Comparison of ENCODE assay signal across 8 cellular contexts in the genomic region with DNA sequence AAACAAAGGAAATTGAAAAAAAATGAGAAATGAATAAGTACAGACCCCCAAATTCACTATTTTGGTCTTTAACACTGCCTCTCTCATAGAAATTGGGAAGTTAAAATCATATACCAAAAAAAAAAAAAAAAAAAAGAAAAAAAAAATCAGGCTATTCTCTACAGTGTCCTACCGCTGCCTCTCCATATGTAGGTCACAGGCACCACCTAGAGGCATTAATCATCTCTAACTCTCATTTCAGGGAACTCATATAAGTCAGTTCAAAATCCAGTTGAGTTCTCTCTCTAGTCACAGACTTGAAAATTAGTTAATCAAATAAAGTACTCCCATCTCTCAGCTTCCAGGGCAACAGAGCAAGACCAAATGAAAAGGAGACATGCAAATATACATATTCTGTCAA. TPM values are rescaled to one million over a fixed set of nuclear protein-coding genes. Genes with fewer than 3 reads are reported as not detected.
DNase-seq lines count a peak whose midpoint lies in the region; ATAC-seq and TF ChIP-seq lines count a peak whose summit lies in the region.

No MANE protein-coding gene starts in this region.

- TF ChIP-seq RAD21 in Ishikawa (IDR thresholded peaks at IDR 0.05; ENCODE audit: low read depth) = peak; percentile 70

- TF ChIP-seq EP300 in Ishikawa (IDR thresholded peaks at IDR 0.05; ENCODE audit: borderline replicate concordance) = no peak
- TF ChIP-seq EP300 in suprapubic skin (IDR thresholded peaks at IDR 0.05) = no peak

- no peak for DNase-seq in CD4-positive, alpha-beta T cell
- DNase-seq in adipocyte (ENCODE audit: low read depth) (peak; percentile 79), lung microvascular endothelial cell (ENCODE audit: low read depth in 2 of 2) (peak; percentile 53 to 84), suprapubic skin (ENCODE audit: low spot score in 2 of 2) (no peak)
- DNase-seq in activated CD4-positive, alpha-beta T cell treated with anti-CD3 and anti-CD28 coated beads for 4 hours = no peak
- DNase-seq in activated CD8-positive, alpha-beta memory T cell treated with anti-CD3 and anti-CD28 coated beads, Interleukin-2, amount 10 ng/mL, durations not matched to agents 7 days and 5 days = no peak

- no peaks in the 10 kb centered on the region for H3K36me3 Mint-ChIP-seq in CD4-positive, alpha-beta T cell (ENCODE audit: low read depth)
- H3K36me3 Mint-ChIP-seq in activated CD8-positive, alpha-beta memory T cell treated with anti-CD3 and anti-CD28 coated beads, Interleukin-2, amount 10 ng/mL, durations not matched to agents 7 days and 5 days = no peaks in the 10 kb centered on the region

- no peaks in the 10 kb centered on the region for H3K27me3 ChIP-seq in CD4-positive, alpha-beta T cell (ENCODE audit: control insufficient read depth, insufficient read depth, low read length)
- peaks cover 4% of the 10 kb centered on the region for H3K27me3 ChIP-seq in adipocyte (replicated peaks; ENCODE audit: control insufficient read depth, insufficient read depth, low read length)
- H3K27me3 ChIP-seq in suprapubic skin = no peaks in the 10 kb centered on the region

- ATAC-seq in CD4-positive, alpha-beta T cell (ENCODE audit: poor library complexity) = no peak
- ATAC-seq in GM18909 (IDR thresholded peaks at IDR 0.05; ENCODE audit: poor library complexity, unreplicated experiment) = peak; percentile 78
- no peak for ATAC-seq in activated CD8-positive, alpha-beta memory T cell treated with anti-CD3 and anti-CD28 coated beads, Interleukin-2, amount 10 ng/mL, durations not matched to agents 7 days and 5 days

- intact Hi-C loops in CD4-positive, alpha-beta T cell (cut with DNase I, micrococcal nuclease) = loop anchor here in 1 of 2 experiments (10.0 kb wide), 1 partner anchor 317 kb away; no protein-coding TSS in a partner anchor

- H3K36me3 ChIP-seq in adipocyte (ENCODE audit: control insufficient read depth, insufficient read depth, low read length, severe bottlenecking) (no peaks in the 10 kb centered on the region), suprapubic skin (no peaks in the 10 kb centered on the region)

- no peak overlapping the region for H3K4me3 ChIP-seq in adipocyte (ENCODE audit: low read length)
- no peak overlapping the region for H3K4me3 ChIP-seq in suprapubic skin

- TF ChIP-seq CTCF in CD4-positive, alpha-beta T cell (IDR thresholded peaks at IDR 0.05) = peak; percentile 14
- no peak for TF ChIP-seq CTCF in suprapubic skin (IDR thresholded peaks at IDR 0.05)

- CTCF ChIA-PET in CD4-positive, alpha-beta T cell (lab: Charles Lee) = no interaction called here
- CTCF ChIA-PET in activated CD8-positive, alpha-beta memory T cell treated with anti-CD3 and anti-CD28 coated beads, Interleukin-2, amount 10 ng/mL, durations not matched to agents 7 days and 5 days (lab: Charles Lee) = interaction anchor here (0.7 to 0.9 kb wide), 2 partner anchors 22 to 118 kb away, joined by 3 to 4 read pairs; no protein-coding TSS in a partner anchor

- WGBS in suprapubic skin = 10% methylated on average over 1 of the region's 1 CpG

- no peak for TF ChIP-seq POLR2A in suprapubic skin (IDR thresholded peaks at IDR 0.05)

- POLR2A ChIA-PET in CD4-positive, alpha-beta T cell (lab: Charles Lee) = no interaction called here

- H3K4me3 Mint-ChIP-seq in CD4-positive, alpha-beta T cell = no peak overlapping the region
- H3K4me3 Mint-ChIP-seq in activated CD8-positive, alpha-beta memory T cell treated with anti-CD3 and anti-CD28 coated beads, Interleukin-2, amount 10 ng/mL, durations not matched to agents 7 days and 5 days = no peak overlapping the region

- no peaks in the 10 kb centered on the region for H3K27me3 Mint-ChIP-seq in CD4-positive, alpha-beta T cell
- peaks cover 13% of the 10 kb centered on the region for H3K27me3 Mint-ChIP-seq in activated CD8-positive, alpha-beta memory T cell treated with anti-CD3 and anti-CD28 coated beads, Interleukin-2, amount 10 ng/mL, durations not matched to agents 7 days and 5 days

- no peaks in the 10 kb centered on the region for H3K9me3 ChIP-seq in CD4-positive, alpha-beta T cell (ENCODE audit: control insufficient read depth, low read length)
- no peaks in the 10 kb centered on the region for H3K9me3 ChIP-seq in adipocyte (ENCODE audit: control insufficient read depth, low read length)
- no peaks in the 10 kb centered on the region for H3K9me3 ChIP-seq in suprapubic skin

- H3K4me1 ChIP-seq in adipocyte (ENCODE audit: control insufficient read depth, insufficient read depth, low read length) = no peaks in the 10 kb centered on the region
- no peaks in the 10 kb centered on the region for H3K4me1 ChIP-seq in suprapubic skin

- H3K27ac Mint-ChIP-seq in CD4-positive, alpha-beta T cell = no peak overlapping the region
- no peak overlapping the region for H3K27ac Mint-ChIP-seq in activated CD8-positive, alpha-beta memory T cell treated with anti-CD3 and anti-CD28 coated beads, Interleukin-2, amount 10 ng/mL, durations not matched to agents 7 days and 5 days

- no peak overlapping the region for H3K27ac ChIP-seq in CD4-positive, alpha-beta T cell (ENCODE audit: low read depth, low read length)
- no peak overlapping the region for H3K27ac ChIP-seq in suprapubic skin

- no peaks in the 10 kb centered on the region for H3K9me3 Mint-ChIP-seq in CD4-positive, alpha-beta T cell
- H3K9me3 Mint-ChIP-seq in activated CD8-positive, alpha-beta memory T cell treated with anti-CD3 and anti-CD28 coated beads, Interleukin-2, amount 10 ng/mL, durations not matched to agents 7 days and 5 days (ENCODE audit: low read depth) = no peaks in the 10 kb centered on the region

- no peak overlapping the region for H3K9ac ChIP-seq in adipocyte (ENCODE audit: low read length)

- H3K4me1 Mint-ChIP-seq in CD4-positive, alpha-beta T cell (ENCODE audit: low read depth) = no peaks in the 10 kb centered on the region
- H3K4me1 Mint-ChIP-seq in activated CD8-positive, alpha-beta memory T cell treated with anti-CD3 and anti-CD28 coated beads, Interleukin-2, amount 10 ng/mL, durations not matched to agents 7 days and 5 days = no peaks in the 10 kb centered on the region

TF ChIP-seq in Ishikawa, 13 proteins besides CTCF, POLR2A, EP300 and RAD21:
- TF ChIP-seq, protein P1, sequence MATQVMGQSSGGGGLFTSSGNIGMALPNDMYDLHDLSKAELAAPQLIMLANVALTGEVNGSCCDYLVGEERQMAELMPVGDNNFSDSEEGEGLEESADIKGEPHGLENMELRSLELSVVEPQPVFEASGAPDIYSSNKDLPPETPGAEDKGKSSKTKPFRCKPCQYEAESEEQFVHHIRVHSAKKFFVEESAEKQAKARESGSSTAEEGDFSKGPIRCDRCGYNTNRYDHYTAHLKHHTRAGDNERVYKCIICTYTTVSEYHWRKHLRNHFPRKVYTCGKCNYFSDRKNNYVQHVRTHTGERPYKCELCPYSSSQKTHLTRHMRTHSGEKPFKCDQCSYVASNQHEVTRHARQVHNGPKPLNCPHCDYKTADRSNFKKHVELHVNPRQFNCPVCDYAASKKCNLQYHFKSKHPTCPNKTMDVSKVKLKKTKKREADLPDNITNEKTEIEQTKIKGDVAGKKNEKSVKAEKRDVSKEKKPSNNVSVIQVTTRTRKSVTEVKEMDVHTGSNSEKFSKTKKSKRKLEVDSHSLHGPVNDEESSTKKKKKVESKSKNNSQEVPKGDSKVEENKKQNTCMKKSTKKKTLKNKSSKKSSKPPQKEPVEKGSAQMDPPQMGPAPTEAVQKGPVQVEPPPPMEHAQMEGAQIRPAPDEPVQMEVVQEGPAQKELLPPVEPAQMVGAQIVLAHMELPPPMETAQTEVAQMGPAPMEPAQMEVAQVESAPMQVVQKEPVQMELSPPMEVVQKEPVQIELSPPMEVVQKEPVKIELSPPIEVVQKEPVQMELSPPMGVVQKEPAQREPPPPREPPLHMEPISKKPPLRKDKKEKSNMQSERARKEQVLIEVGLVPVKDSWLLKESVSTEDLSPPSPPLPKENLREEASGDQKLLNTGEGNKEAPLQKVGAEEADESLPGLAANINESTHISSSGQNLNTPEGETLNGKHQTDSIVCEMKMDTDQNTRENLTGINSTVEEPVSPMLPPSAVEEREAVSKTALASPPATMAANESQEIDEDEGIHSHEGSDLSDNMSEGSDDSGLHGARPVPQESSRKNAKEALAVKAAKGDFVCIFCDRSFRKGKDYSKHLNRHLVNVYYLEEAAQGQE (IDR thresholded peaks at IDR 0.05; ENCODE audit: low read depth) = no peak
- TF ChIP-seq EGR1 (IDR thresholded peaks at IDR 0.05) = no peak
- TF ChIP-seq CREB1 (IDR thresholded peaks at IDR 0.05; ENCODE audit: low read depth) = no peak
- TF ChIP-seq ZBTB7A (IDR thresholded peaks at IDR 0.05; ENCODE audit: low read depth) = no peak
- TF ChIP-seq NFIC (IDR thresholded peaks at IDR 0.05) = no peak
- TF ChIP-seq YY1 (IDR thresholded peaks at IDR 0.05; ENCODE audit: low read depth) = no peak
TF ChIP-seq in Ishikawa: peak in this region for 0.

RNA-seq across cellular contexts. Expression of a gene that starts 47.9 kb away (rescaled TPM):
- 1 to 10 TPM; 5.2 to 6.3 TPM for total RNA-seq in CD4-positive, alpha-beta T cell
- 12.0 and 12.7 TPM in 2 replicates for total RNA-seq in lung microvascular endothelial cell
- total RNA-seq in activated CD8-positive, alpha-beta memory T cell treated with anti-CD3 and anti-CD28 coated beads, Interleukin-2, amount 10 ng/mL, durations not matched to agents 7 days and 5 days = 10 to 100 TPM; 13.2 to 15.5 TPM
- 10 to 100 TPM; 11.2 to 20.7 (median 13.9) TPM for total RNA-seq in suprapubic skin

Comparison
In these comparisons a context has a peak if more than half of its experiments do, and no peak if none do; other contexts are left out.
1. DNase-seq: peak in adipocyte (single experiment) and lung microvascular endothelial cell (2 of 2); none in CD4-positive, alpha-beta T cell (0 of 10), activated CD4-positive, alpha-beta T cell treated with anti-CD3 and anti-CD28 coated beads for 4 hours (0 of 2), activated CD8-positive, alpha-beta memory T cell treated with anti-CD3 and anti-CD28 coated beads, Interleukin-2, amount 10 ng/mL, durations not matched to agents 7 days and 5 days (single experiment) and suprapubic skin (0 of 2).